ENCODE assay signal across 1 cellular context in genomic region chr10:44389150-44389549, GRCh38.
TF ChIP-seq lines count a peak whose summit lies in the region.

No MANE protein-coding gene starts in this region.

TF ChIP-seq in HepG2, 621 proteins besides CTCF, POLR2A, EP300 and RAD21 (continued from another document):
- TF ChIP-seq, protein P1, sequence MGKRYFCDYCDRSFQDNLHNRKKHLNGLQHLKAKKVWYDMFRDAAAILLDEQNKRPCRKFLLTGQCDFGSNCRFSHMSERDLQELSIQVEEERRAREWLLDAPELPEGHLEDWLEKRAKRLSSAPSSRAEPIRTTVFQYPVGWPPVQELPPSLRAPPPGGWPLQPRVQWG (CRISPR knock-in tag; IDR thresholded peaks at IDR 0.05; ENCODE audit: borderline replicate concordance, low read depth): no peak
- TF ChIP-seq MED13 (CRISPR knock-in tag; IDR thresholded peaks at IDR 0.05) (no peak), FOXJ3 (CRISPR knock-in tag; IDR thresholded peaks at IDR 0.05; ENCODE audit: borderline replicate concordance) (no peak), ZNF136 (CRISPR knock-in tag; IDR thresholded peaks at IDR 0.05; ENCODE audit: low read depth) (no peak), RXRB (CRISPR knock-in tag; IDR thresholded peaks at IDR 0.05; ENCODE audit: borderline replicate concordance) (no peak), ZNF761 (CRISPR knock-in tag; conservative IDR thresholded peaks at IDR 0.05) (no peak), MAFF (IDR thresholded peaks at IDR 0.05; ENCODE audit: low read depth, low read length) (no peak), ZNF543 (CRISPR knock-in tag; IDR thresholded peaks at IDR 0.05) (no peak), ZNF142 (CRISPR knock-in tag; IDR thresholded peaks at IDR 0.05) (no peak), ZNF710 (CRISPR knock-in tag; IDR thresholded peaks at IDR 0.05; ENCODE audit: borderline replicate concordance) (no peak), ZNF766 (CRISPR knock-in tag; IDR thresholded peaks at IDR 0.05; ENCODE audit: borderline replicate concordance) (no peak), THAP9 (CRISPR knock-in tag; IDR thresholded peaks at IDR 0.05; ENCODE audit: borderline replicate concordance) (no peak), ZNF264 (CRISPR knock-in tag; IDR thresholded peaks at IDR 0.05) (no peak), ZNF563 (CRISPR knock-in tag; IDR thresholded peaks at IDR 0.05) (no peak)
- TF ChIP-seq, protein P2, sequence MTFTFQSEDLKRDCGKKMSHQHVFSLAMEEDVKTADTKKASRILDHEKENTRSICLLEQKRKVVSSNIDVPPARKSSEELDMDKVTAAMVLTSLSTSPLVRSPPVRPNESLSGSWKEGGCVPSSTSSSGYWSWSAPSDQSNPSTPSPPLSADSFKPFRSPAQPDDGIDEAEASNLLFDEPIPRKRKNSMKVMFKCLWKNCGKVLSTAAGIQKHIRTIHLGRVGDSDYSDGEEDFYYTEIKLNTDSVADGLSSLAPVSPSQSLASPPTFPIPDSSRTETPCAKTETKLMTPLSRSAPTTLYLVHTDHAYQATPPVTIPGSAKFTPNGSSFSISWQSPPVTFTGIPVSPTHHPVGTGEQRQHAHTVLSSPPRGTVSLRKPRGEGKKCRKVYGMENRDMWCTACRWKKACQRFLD (CRISPR knock-in tag; IDR thresholded peaks at IDR 0.05; ENCODE audit: borderline replicate concordance): no peak
